ENCODE assay signal across 9 cellular contexts in genomic region chr10:116271593-116272496, GRCh38. TPM values are rescaled to one million over a fixed set of nuclear protein-coding genes. Genes with fewer than 3 reads are reported as not detected.
DNase-seq lines count a peak whose midpoint lies in the region; ATAC-seq, FAIRE-seq and TF ChIP-seq lines count a peak whose summit lies in the region.
"Had no signal": no experiment of that assay in that cellular context is flagged by ENCODE, and none has a peak within 500 bp of the region (broad histone marks: within the 10 kb centered on the region; RNA-seq: fewer than 3 reads in every experiment).

No MANE protein-coding gene starts in this region.

- no peak overlapping the region for H2AFZ ChIP-seq in keratinocyte (ENCODE audit: control insufficient read depth, low read length)

- H3K4me3 ChIP-seq in keratinocyte (ENCODE audit: control insufficient read depth in 2 of 3, extremely low read depth in 1 of 3, insufficient read depth in 2 of 3, low read depth in 1 of 3, low read length in 3 of 3) (peak overlapping the region; percentile 17 to 61 (median 60)), suprapubic skin (peak overlapping the region; percentile 65)

- H3K4me2 ChIP-seq in keratinocyte (ENCODE audit: control insufficient read depth, extremely low read depth, insufficient read depth, low read depth, low read length) = peak overlapping the region; percentile 86

- no peaks in the 10 kb centered on the region for H3K79me2 ChIP-seq in keratinocyte (ENCODE audit: control insufficient read depth, insufficient read depth, low read length)

- TF ChIP-seq CTCF in keratinocyte (optimal IDR thresholded peaks at IDR 0.05 in 1 of 3, IDR thresholded peaks at IDR 0.05 in 1 of 3, conservative IDR thresholded peaks at IDR 0.05 in 1 of 3; ENCODE audit: extremely low read depth in 1 of 3, insufficient read depth in 2 of 3, low read length in 3 of 3) (no peak), suprapubic skin (IDR thresholded peaks at IDR 0.05) (no peak)

- H3K4me1 ChIP-seq in keratinocyte (ENCODE audit: control insufficient read depth, extremely low read depth, insufficient read depth, low read length) = peaks cover 23% of the 10 kb centered on the region
- H3K4me1 ChIP-seq in suprapubic skin = peaks cover 49% of the 10 kb centered on the region

- H3K36me3 ChIP-seq in keratinocyte (ENCODE audit: control insufficient read depth in 2 of 2, extremely low read depth in 1 of 2, insufficient read depth in 2 of 2, low read length in 2 of 2) = no peaks in the 10 kb centered on the region
- no peaks in the 10 kb centered on the region for H3K36me3 ChIP-seq in suprapubic skin

- TF ChIP-seq POLR2A in suprapubic skin (IDR thresholded peaks at IDR 0.05) = no peak

- H3K27me3 ChIP-seq in keratinocyte (ENCODE audit: control insufficient read depth, extremely low read depth, insufficient read depth, low read length) = peaks cover 64% of the 10 kb centered on the region
- H3K27me3 ChIP-seq in suprapubic skin = peaks cover 61% of the 10 kb centered on the region

- 4% methylated on average over 43 of the region's 65 CpGs for WGBS in suprapubic skin

- FAIRE-seq in keratinocyte (lab: Jason Lieb, UNC) = no peak

- TF ChIP-seq EP300 in suprapubic skin (IDR thresholded peaks at IDR 0.05) = no peak

- H3K9me3 ChIP-seq in keratinocyte (ENCODE audit: control insufficient read depth, low read depth, low read length) (no peaks in the 10 kb centered on the region), suprapubic skin (no peaks in the 10 kb centered on the region)

- H4K20me1 ChIP-seq in keratinocyte (ENCODE audit: control insufficient read depth, extremely low read depth, insufficient read depth, low read length) = no peaks in the 10 kb centered on the region

- dilution Hi-C loops in keratinocyte (cut with MboI; ENCODE audit: extremely low pct_ligation_motif_present, low sequenced_read_pairs) = no loop called here

- no peaks in the 10 kb centered on the region for H3K9me1 ChIP-seq in keratinocyte (ENCODE audit: control insufficient read depth, extremely low read depth, insufficient read depth, low read length)

- ATAC-seq in HG02678 (IDR thresholded peaks at IDR 0.05; ENCODE audit: unreplicated experiment) = no peak

- H3K27ac ChIP-seq in keratinocyte (ENCODE audit: control insufficient read depth, insufficient read depth, low read length) (no peak overlapping the region), suprapubic skin (peak overlapping the region; percentile 73)
- H3K27ac ChIP-seq: 22Rv1 had no signal

- peak; percentile 54 for DNase-seq in DMS 273 (lab: John Stamatoyannopoulos, UW; ENCODE audit: unreplicated experiment)
- no peak for DNase-seq in DMS 273 treated with DMSO at 0.1 percent for 48 hours (lab: John Stamatoyannopoulos, UW)
- DNase-seq in astrocyte of the hippocampus (ENCODE audit: low read depth, low spot score) = peak; percentile 61
- DNase-seq in keratinocyte (ENCODE audit: low read depth, low spot score) = no peak
- DNase-seq in suprapubic skin (ENCODE audit: low spot score in 2 of 2) = peak in 1 of 2 donors; percentile 72
- DNase-seq in putamen (ENCODE audit: low spot score) = no peak
- DNase-seq in NCI-H2107 treated with DMSO at 0.1 percent for 48 hours (lab: John Stamatoyannopoulos, UW; ENCODE audit: unreplicated experiment) = no peak

- no peak overlapping the region for H3K9ac ChIP-seq in keratinocyte (ENCODE audit: control insufficient read depth, extremely low read depth, insufficient read depth, low read length)

RNA-seq across cellular contexts. Expression of gene GFRA1, which starts 1.2 kb away (rescaled TPM):
- polyA plus RNA-seq in keratinocyte = 0.01 TPM in 1 of 3 replicates, not detected in the others
- polyA plus RNA-seq in keratinocyte (2011; ENCODE audit: low read depth) = 0.04 TPM
- polyA plus RNA-seq in keratinocyte (2011; cell fraction: cytosol; rRNA removed) = 0.01 and 0.04 TPM in 2 replicates
- polyA plus RNA-seq in keratinocyte (2011; cell fraction: nucleus; rRNA removed) = 0.05 TPM in 1 of 2 replicates, not detected in the other
- polyA plus RNA-seq in keratinocyte (2012; ENCODE audit: low replicate concordance) = 0.01 and 0.08 TPM in 2 replicates
- polyA minus RNA-seq in keratinocyte = not detected in 3 replicates
- not detected for polyA minus RNA-seq in keratinocyte (2011; cell fraction: cytosol; rRNA and poly(A)+ RNA removed)
- not detected in 2 replicates for polyA minus RNA-seq in keratinocyte (2011; cell fraction: nucleus; rRNA and poly(A)+ RNA removed)
- total RNA-seq in suprapubic skin = 10 to 100 TPM; 19.8 to 61.8 (median 25.2) TPM

RNA-seq across cellular contexts. Expression of gene CCDC172, which starts 52.4 kb away (rescaled TPM):
- not detected in 3 replicates for polyA plus RNA-seq in keratinocyte
- polyA plus RNA-seq in keratinocyte (2011; ENCODE audit: low read depth) = not detected
- not detected in 2 replicates for polyA plus RNA-seq in keratinocyte (2011; cell fraction: cytosol; rRNA removed)
- polyA plus RNA-seq in keratinocyte (2011; cell fraction: nucleus; rRNA removed) = not detected in 2 replicates
- not detected in 2 replicates for polyA plus RNA-seq in keratinocyte (2012; ENCODE audit: low replicate concordance)
- not detected in 3 replicates for polyA minus RNA-seq in keratinocyte
- not detected for polyA minus RNA-seq in keratinocyte (2011; cell fraction: cytosol; rRNA and poly(A)+ RNA removed)
- polyA minus RNA-seq in keratinocyte (2011; cell fraction: nucleus; rRNA and poly(A)+ RNA removed) = not detected in 2 replicates
- not detected for total RNA-seq in suprapubic skin

Comparison
In these comparisons a context has a peak if more than half of its experiments do, and no peak if none do; other contexts are left out.
1. DNase-seq: peak in DMS 273 (single experiment) and astrocyte of the hippocampus (single experiment); none in DMS 273 treated with DMSO at 0.1 percent for 48 hours (single experiment), keratinocyte (single experiment), putamen (single experiment) and NCI-H2107 treated with DMSO at 0.1 percent for 48 hours (single experiment).